9 cellular contexts compared by ENCODE assay signal in genomic region chr19:48681127-48681470, GRCh38. TPM values are rescaled to one million over a fixed set of nuclear protein-coding genes. Genes with fewer than 3 reads are reported as not detected.
A peak's percentile ranks its signal among the peaks of the same experiment; 100 is the strongest.
DNase-seq lines count a peak whose midpoint lies in the region; ATAC-seq and TF ChIP-seq lines count a peak whose summit lies in the region.
"Had no signal": no experiment of that assay in that cellular context is flagged by ENCODE, and none has a peak within 500 bp of the region (broad histone marks: within the 10 kb centered on the region; RNA-seq: fewer than 3 reads in every experiment).

No MANE protein-coding gene starts in this region.

- BruUV-seq in OCI-LY7 (replicated peaks; lab: Mats Ljungman, UMichigan) = no TSS peak

- H3K4me3 ChIP-seq in upper lobe of right lung (no peak overlapping the region), OCI-LY7 (ENCODE audit: low read depth, low read length, poor library complexity, severe bottlenecking) (no peak overlapping the region)

- DNase-seq in activated naive CD4-positive, alpha-beta T cell treated with anti-CD3 and anti-CD28 coated beads, Interleukin-2, amount 50 U/mL, for 72 hours (ENCODE audit: low spot score in 2 of 2) = no peak
- no peak for DNase-seq in activated naive CD4-positive, alpha-beta T cell treated with anti-CD3 and anti-CD28 coated beads, Interleukin-2, amount 10 ng/mL, durations not matched to agents 7 days and 5 days
- DNase-seq in SW480 (ENCODE audit: low spot score) (peak; percentile 99), iris pigment epithelial cell (ENCODE audit: low read depth) (peak; percentile 69), upper lobe of right lung (no peak), OCI-LY7 (ENCODE audit: low spot score) (no peak), Right ventricle myocardium inferior (ENCODE audit: missing footprints) (no peak), NCI-H1694 treated with DMSO at 0.1 percent for 48 hours (lab: John Stamatoyannopoulos, UW) (no peak)
- DNase-seq: activated CD4-positive, alpha-beta T cell treated with anti-CD3 and anti-CD28 coated beads, Interleukin-2, amount 50 U/mL, for 1 hour had no signal

- H3K4me1 Mint-ChIP-seq in activated naive CD4-positive, alpha-beta T cell treated with anti-CD3 and anti-CD28 coated beads, Interleukin-2, amount 10 ng/mL, durations not matched to agents 7 days and 5 days = no peaks in the 10 kb centered on the region

- H3K9me3 ChIP-seq in upper lobe of right lung (no peaks in the 10 kb centered on the region), OCI-LY7 (ENCODE audit: low read length) (no peaks in the 10 kb centered on the region)

- H3K36me3 ChIP-seq in upper lobe of right lung (no peaks in the 10 kb centered on the region), OCI-LY7 (ENCODE audit: insufficient read depth, low read length) (no peaks in the 10 kb centered on the region)

- no peak overlapping the region for H2AFZ ChIP-seq in OCI-LY7 (ENCODE audit: low read length)

- intact Hi-C loops in upper lobe of right lung (cut with DNase I) (no loop called here), OCI-LY7 (cut with micrococcal nuclease; ENCODE audit: unreplicated experiment) (no loop called here), Right ventricle myocardium inferior (cut with DNase I) (no loop called here)

- no peak overlapping the region for H3K4me2 ChIP-seq in OCI-LY7 (ENCODE audit: low read length)

- POLR2A ChIA-PET in OCI-LY7 (lab: Charles Lee) = interaction anchor here (0.6 kb wide), 1 partner anchor 29 kb away, joined by 4 read pairs; no protein-coding TSS in a partner anchor

- H3K9me3 Mint-ChIP-seq in activated naive CD4-positive, alpha-beta T cell treated with anti-CD3 and anti-CD28 coated beads, Interleukin-2, amount 50 U/mL, for 72 hours = no peaks in the 10 kb centered on the region
- no peaks in the 10 kb centered on the region for H3K9me3 Mint-ChIP-seq in activated naive CD4-positive, alpha-beta T cell treated with anti-CD3 and anti-CD28 coated beads, Interleukin-2, amount 10 ng/mL, durations not matched to agents 7 days and 5 days

- H3K4me1 ChIP-seq in upper lobe of right lung = peaks cover 6% of the 10 kb centered on the region
- no peaks in the 10 kb centered on the region for H3K4me1 ChIP-seq in OCI-LY7 (ENCODE audit: insufficient read depth, low read length, poor library complexity, severe bottlenecking)

- no peak overlapping the region for H3K27ac ChIP-seq in upper lobe of right lung
- no peak overlapping the region for H3K27ac ChIP-seq in OCI-LY7 (ENCODE audit: low read depth, low read length, poor library complexity, severe bottlenecking)

- H3K36me3 Mint-ChIP-seq in activated naive CD4-positive, alpha-beta T cell treated with anti-CD3 and anti-CD28 coated beads, Interleukin-2, amount 50 U/mL, for 72 hours = no peaks in the 10 kb centered on the region
- no peaks in the 10 kb centered on the region for H3K36me3 Mint-ChIP-seq in activated naive CD4-positive, alpha-beta T cell treated with anti-CD3 and anti-CD28 coated beads, Interleukin-2, amount 10 ng/mL, durations not matched to agents 7 days and 5 days

- no peak overlapping the region for H3K27ac Mint-ChIP-seq in activated naive CD4-positive, alpha-beta T cell treated with anti-CD3 and anti-CD28 coated beads, Interleukin-2, amount 50 U/mL, for 72 hours
- H3K27ac Mint-ChIP-seq in activated naive CD4-positive, alpha-beta T cell treated with anti-CD3 and anti-CD28 coated beads, Interleukin-2, amount 10 ng/mL, durations not matched to agents 7 days and 5 days = no peak overlapping the region

- TF ChIP-seq CTCF in upper lobe of right lung (IDR thresholded peaks at IDR 0.05) (no peak), OCI-LY7 (conservative IDR thresholded peaks at IDR 0.05; ENCODE audit: low read length) (no peak)

- CTCF ChIA-PET in activated naive CD4-positive, alpha-beta T cell treated with anti-CD3 and anti-CD28 coated beads, Interleukin-2, amount 10 ng/mL, durations not matched to agents 7 days and 5 days (lab: Charles Lee) = no interaction called here
- CTCF ChIA-PET in OCI-LY7 (lab: Charles Lee; ENCODE audit: unreplicated experiment) = no interaction called here

- no peak overlapping the region for H3K4me3 Mint-ChIP-seq in activated naive CD4-positive, alpha-beta T cell treated with anti-CD3 and anti-CD28 coated beads, Interleukin-2, amount 10 ng/mL, durations not matched to agents 7 days and 5 days

- peak; percentile 30 to 53 for ATAC-seq in activated naive CD4-positive, alpha-beta T cell treated with anti-CD3 and anti-CD28 coated beads, Interleukin-2, amount 50 U/mL, for 72 hours
- ATAC-seq in upper lobe of right lung (peak; percentile 35), Right ventricle myocardium inferior (no peak)

- H3K79me2 ChIP-seq in OCI-LY7 (ENCODE audit: insufficient read depth, low read depth, low read length) = no peaks in the 10 kb centered on the region

- H3K9me2 ChIP-seq in OCI-LY7 (ENCODE audit: insufficient read depth, low read length) = no peaks in the 10 kb centered on the region

- H4K20me1 ChIP-seq in OCI-LY7 (ENCODE audit: insufficient read depth, low read length) = no peaks in the 10 kb centered on the region

- H3K27me3 ChIP-seq in upper lobe of right lung = no peaks in the 10 kb centered on the region

- peaks cover 11% of the 10 kb centered on the region for H3K27me3 Mint-ChIP-seq in activated naive CD4-positive, alpha-beta T cell treated with anti-CD3 and anti-CD28 coated beads, Interleukin-2, amount 10 ng/mL, durations not matched to agents 7 days and 5 days

RNA-seq across cellular contexts. Expression of gene NTN5, which starts 8.3 kb away (rescaled TPM):
- total RNA-seq in activated naive CD4-positive, alpha-beta T cell treated with anti-CD3 and anti-CD28 coated beads, Interleukin-2, amount 50 U/mL, for 72 hours = 1 to 10 TPM; 1.6 to 2.5 TPM
- total RNA-seq in upper lobe of right lung = 1.2 TPM
- total RNA-seq in OCI-LY7 (2014; rRNA removed; shearing (Covaris generic)) = 0.16 TPM in 1 of 2 replicates, not detected in the other
- 0.20 and 0.53 TPM in 2 replicates for total RNA-seq in OCI-LY7 (2022)
- 0.14 TPM for total RNA-seq in Right ventricle myocardium inferior

RNA-seq across cellular contexts. Expression of gene FUT2, which starts 14.7 kb away (rescaled TPM):
- not detected for total RNA-seq in activated naive CD4-positive, alpha-beta T cell treated with anti-CD3 and anti-CD28 coated beads, Interleukin-2, amount 50 U/mL, for 72 hours
- total RNA-seq in upper lobe of right lung = 0.81 TPM
- not detected in 2 replicates for total RNA-seq in OCI-LY7 (2014; rRNA removed; shearing (Covaris generic))
- not detected in 2 replicates for total RNA-seq in OCI-LY7 (2022)
- total RNA-seq in Right ventricle myocardium inferior = not detected

RNA-seq across cellular contexts. Expression of gene CA11, which starts 35.1 kb away (rescaled TPM):
- total RNA-seq in activated naive CD4-positive, alpha-beta T cell treated with anti-CD3 and anti-CD28 coated beads, Interleukin-2, amount 50 U/mL, for 72 hours = 10 to 100 TPM in 1 of 2 donors, 1 to 10 TPM in 1; 7.9 to 10.9 TPM
- total RNA-seq in upper lobe of right lung (9.5 TPM), OCI-LY7 (2022) (4.6 and 10.8 TPM in 2 replicates), Right ventricle myocardium inferior (8.4 TPM)
- total RNA-seq in OCI-LY7 (2014; rRNA removed; shearing (Covaris generic)) = 2.5 and 2.7 TPM in 2 replicates

RNA-seq across cellular contexts. Expression of gene MAMSTR, which starts 38.4 kb away (rescaled TPM):
- 1 to 10 TPM; 1.1 to 1.4 TPM for total RNA-seq in activated naive CD4-positive, alpha-beta T cell treated with anti-CD3 and anti-CD28 coated beads, Interleukin-2, amount 50 U/mL, for 72 hours
- total RNA-seq in upper lobe of right lung (1.2 TPM), OCI-LY7 (2022) (1.2 and 1.8 TPM in 2 replicates), Right ventricle myocardium inferior (4.2 TPM)
- total RNA-seq in OCI-LY7 (2014; rRNA removed; shearing (Covaris generic)) = 1.1 and 1.2 TPM in 2 replicates

RNA-seq across cellular contexts. Expression of gene DBP, which starts 43.9 kb away (rescaled TPM):
- 10 to 100 TPM; 10.5 to 16.9 TPM for total RNA-seq in activated naive CD4-positive, alpha-beta T cell treated with anti-CD3 and anti-CD28 coated beads, Interleukin-2, amount 50 U/mL, for 72 hours
- total RNA-seq in upper lobe of right lung = 17.7 TPM
- 20.8 and 35.6 TPM in 2 replicates for total RNA-seq in OCI-LY7 (2014; rRNA removed; shearing (Covaris generic))
- total RNA-seq in OCI-LY7 (2022) = 15.7 and 19.0 TPM in 2 replicates
- total RNA-seq in Right ventricle myocardium inferior = 15.2 TPM

Comparison
In these comparisons a context has a peak if more than half of its experiments do, and no peak if none do; other contexts are left out.
1. DNase-seq: peak in SW480 (single experiment) and iris pigment epithelial cell (single experiment); none in activated naive CD4-positive, alpha-beta T cell treated with anti-CD3 and anti-CD28 coated beads, Interleukin-2, amount 50 U/mL, for 72 hours (0 of 2), activated naive CD4-positive, alpha-beta T cell treated with anti-CD3 and anti-CD28 coated beads, Interleukin-2, amount 10 ng/mL, durations not matched to agents 7 days and 5 days (single experiment), upper lobe of right lung (single experiment), OCI-LY7 (single experiment), Right ventricle myocardium inferior (single experiment) and NCI-H1694 treated with DMSO at 0.1 percent for 48 hours (single experiment).